ENCODE assay signal across 10 cellular contexts in the genomic region with DNA sequence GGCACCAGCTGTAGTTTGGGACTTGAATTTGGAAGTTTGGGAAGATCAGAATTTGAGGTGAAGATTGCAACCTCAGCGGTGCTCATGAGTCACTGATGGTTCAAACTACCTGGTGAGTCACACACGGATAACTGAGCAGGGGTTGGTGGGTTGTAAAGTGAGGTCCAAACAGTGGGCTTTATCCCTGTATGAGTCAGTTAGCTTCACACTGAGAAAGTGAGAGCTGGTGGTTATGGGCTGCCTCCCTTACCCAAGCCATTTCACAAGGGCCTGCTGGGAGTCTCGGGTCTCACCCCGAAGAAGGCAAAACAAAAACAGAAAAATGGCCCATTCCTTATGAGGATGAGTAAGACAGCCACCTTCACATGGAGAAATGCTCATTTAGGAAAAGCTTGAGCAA.
DNase-seq lines count a peak whose midpoint lies in the region; ATAC-seq and TF ChIP-seq lines count a peak whose summit lies in the region.
"Had no signal": no experiment of that assay in that cellular context is flagged by ENCODE, and none has a peak within 500 bp of the region (broad histone marks: within the 10 kb centered on the region; RNA-seq: fewer than 3 reads in every experiment).

No MANE protein-coding gene starts in this region.

- TF ChIP-seq CTCF in GM12865 (IDR thresholded peaks at IDR 0.05; ENCODE audit: insufficient read depth, low read depth, low read length, missing control alignments) (no peak), NB4 (IDR thresholded peaks at IDR 0.05; ENCODE audit: low read depth, low read length) (no peak), cardiac fibroblast (IDR thresholded peaks at IDR 0.05; ENCODE audit: low read depth, low read length) (no peak), osteoblast (IDR thresholded peaks at IDR 0.05; ENCODE audit: extremely low read depth, low read depth, low read length) (no peak)

- peaks cover 60% of the 10 kb centered on the region for H3K36me3 ChIP-seq in osteoblast (ENCODE audit: insufficient read depth, low read length)

- H2AFZ ChIP-seq in osteoblast (ENCODE audit: low read length) = no peak overlapping the region

- H3K79me2 ChIP-seq in osteoblast (ENCODE audit: insufficient read depth, low read length) = no peaks in the 10 kb centered on the region

- no peaks in the 10 kb centered on the region for H3K27me3 ChIP-seq in osteoblast (ENCODE audit: insufficient read depth, low read length)

- peaks cover 8% of the 10 kb centered on the region for H3K9me3 ChIP-seq in osteoblast (ENCODE audit: low read depth, low read length)

- peaks cover 41% of the 10 kb centered on the region for H3K4me1 ChIP-seq in osteoblast (ENCODE audit: insufficient read depth, low read length)

- H3K4me2 ChIP-seq in osteoblast (ENCODE audit: insufficient read depth, low read length) = peak overlapping the region; percentile 8

- ATAC-seq in GM18517 (IDR thresholded peaks at IDR 0.05; ENCODE audit: unreplicated experiment) = no peak

- H3K4me3 ChIP-seq in GM12865 (ENCODE audit: low read depth, low read length) = no peak overlapping the region
- no peak overlapping the region for H3K4me3 ChIP-seq in NB4 (ENCODE audit: low read depth, low read length)
- H3K4me3 ChIP-seq in cardiac fibroblast (replicated peaks in 1 of 2; ENCODE audit: low read depth in 2 of 2, low read length in 2 of 2) = no peak overlapping the region
- H3K4me3 ChIP-seq in osteoblast (ENCODE audit: insufficient read depth, low read length) = no peak overlapping the region

- no peak for TF ChIP-seq POLR2A in NB4 (IDR thresholded peaks at IDR 0.05; ENCODE audit: extremely low read depth, insufficient read length)

- peak overlapping the region; percentile 98 for H3K27ac ChIP-seq in osteoblast (ENCODE audit: low read depth, low read length)

- DNase-seq in GM12865 (ENCODE audit: low read depth) (peak; percentile 48), NB4 (ENCODE audit: low read depth) (peak; percentile 92), cardiac fibroblast (ENCODE audit: low read depth in 2 of 2) (peak; percentile 70 to 87), osteoblast (ENCODE audit: insufficient read length, low spot score, missing footprints) (no peak), middle frontal gyrus (ENCODE audit: extremely low spot score, low spot score) (no peak), HUDEP-2 (lab: John Stamatoyannopoulos, UW; ENCODE audit: unreplicated experiment in 76 of 76) (no peak), OCI-M1 (lab: John Stamatoyannopoulos, UW) (no peak)
- DNase-seq: activated naive CD4-positive, alpha-beta T cell treated with anti-CD3 and anti-CD28 coated beads, Interleukin-2, amount 50 U/mL, for 16 hours; NCI-H2171 had no signal

- no peaks in the 10 kb centered on the region for H4K20me1 ChIP-seq in osteoblast (ENCODE audit: insufficient read depth, low read length)

Comparison
In these comparisons a context has a peak if more than half of its experiments do, and no peak if none do; other contexts are left out.
1. DNase-seq: peak in GM12865 (single experiment), NB4 (single experiment) and cardiac fibroblast (2 of 2); none in osteoblast (single experiment), middle frontal gyrus (single experiment), HUDEP-2 (0 of 76) and OCI-M1 (single experiment).